Comparison of ENCODE assay signal across 15 cellular contexts in genomic region chr2:64192570-64193192, GRCh38. TPM values are rescaled to one million over a fixed set of nuclear protein-coding genes. Genes with fewer than 3 reads are reported as not detected.
DNase-seq lines count a peak whose midpoint lies in the region; ATAC-seq and TF ChIP-seq lines count a peak whose summit lies in the region.
"Had no signal": no experiment of that assay in that cellular context is flagged by ENCODE, and none has a peak within 500 bp of the region (broad histone marks: within the 10 kb centered on the region; RNA-seq: fewer than 3 reads in every experiment).

No MANE protein-coding gene starts in this region.

- no peaks in the 10 kb centered on the region for H3K9me3 Mint-ChIP-seq in memory B cell

- TF ChIP-seq POLR2A in vagina (IDR thresholded peaks at IDR 0.05), result no peak

- peak overlapping the region; percentile 3 for H3K27ac Mint-ChIP-seq in memory B cell

- H3K27me3 ChIP-seq in left ventricle myocardium inferior (ENCODE audit: low read depth) (no peaks in the 10 kb centered on the region), right cardiac atrium (ENCODE audit: control insufficient read depth, insufficient read depth) (no peaks in the 10 kb centered on the region), vagina (no peaks in the 10 kb centered on the region), H7 (ENCODE audit: control insufficient read depth, insufficient read depth, low read length) (no peaks in the 10 kb centered on the region)
- H3K27me3 ChIP-seq: SJSA1, testis had no signal

- intact Hi-C loops in left ventricle myocardium inferior (cut with micrococcal nuclease) (no loop called here), right cardiac atrium (cut with DNase I) (no loop called here), vagina (cut with DNase I) (no loop called here)

- peaks cover 2% of the 10 kb centered on the region for H3K36me3 Mint-ChIP-seq in memory B cell

- 66% methylated on average over 6 of the region's 6 CpGs for WGBS in right cardiac atrium

- H3K4me3 Mint-ChIP-seq in memory B cell, result no peak overlapping the region

- DNase-seq in left ventricle myocardium inferior (no peak), right cardiac atrium (no peak), amniotic epithelial cell (ENCODE audit: low read depth) (peak; percentile 77), memory B cell (ENCODE audit: low spot score in 2 of 2) (no peak), vagina (ENCODE audit: extremely low spot score in 2 of 2) (no peak), hypothalamus (lab: John Stamatoyannopoulos, UW) (no peak), H7 (no peak)
- DNase-seq: activated CD4-positive, alpha-beta T cell treated with anti-CD3 and anti-CD28 coated beads for 1 hour; cerebellar nuclear complex; left cardiac atrium; NCI-H1092 treated with DMSO at 0.1 percent for 48 hours; NCI-H510A treated with DMSO at 0.1 percent for 48 hours; testis had no signal

- ATAC-seq in right cardiac atrium, result no peak
- ATAC-seq in memory B cell (ENCODE audit: low read depth), result no peak
- no peak for ATAC-seq in GM21717 (IDR thresholded peaks at IDR 0.05; ENCODE audit: unreplicated experiment)

- H3K36me3 ChIP-seq in left ventricle myocardium inferior (no peaks in the 10 kb centered on the region), vagina (no peaks in the 10 kb centered on the region), H7 (replicated peaks; ENCODE audit: control insufficient read depth, insufficient read depth, low read length) (no peaks in the 10 kb centered on the region)
- H3K36me3 ChIP-seq: SJSA1 had no signal

- no peak for TF ChIP-seq CTCF in left ventricle myocardium inferior (IDR thresholded peaks at IDR 0.05; ENCODE audit: borderline replicate concordance)
- no peak for TF ChIP-seq CTCF in vagina (IDR thresholded peaks at IDR 0.05)

- peaks cover 34% of the 10 kb centered on the region for H3K4me1 Mint-ChIP-seq in memory B cell

- no peaks in the 10 kb centered on the region for H3K27me3 Mint-ChIP-seq in memory B cell

- H3K4me1 ChIP-seq in left ventricle myocardium inferior (peaks cover 3% of the 10 kb centered on the region), right cardiac atrium (ENCODE audit: control insufficient read depth, insufficient read depth, low read length) (no peaks in the 10 kb centered on the region), vagina (peaks cover 11% of the 10 kb centered on the region)
- H3K4me1 ChIP-seq: SJSA1, testis had no signal

- H3K9me3 ChIP-seq in left ventricle myocardium inferior (replicated peaks) (no peaks in the 10 kb centered on the region), right cardiac atrium (ENCODE audit: control insufficient read depth, low read length) (no peaks in the 10 kb centered on the region), vagina (no peaks in the 10 kb centered on the region)
- H3K9me3 ChIP-seq: SJSA1, testis had no signal

- H3K27ac ChIP-seq in left ventricle myocardium inferior (replicated peaks) (peak overlapping the region; percentile 34), right cardiac atrium (ENCODE audit: low read length) (no peak overlapping the region), vagina (peak overlapping the region; percentile 62)
- H3K27ac ChIP-seq: SJSA1, testis had no signal

- H3K4me3 ChIP-seq in left ventricle myocardium inferior (no peak overlapping the region), right cardiac atrium (ENCODE audit: low read length) (no peak overlapping the region), vagina (no peak overlapping the region), H7 (ENCODE audit: insufficient read depth, low read depth, low read length) (no peak overlapping the region)
- H3K4me3 ChIP-seq: SJSA1, testis had no signal

RNA-seq across cellular contexts. Expression of gene PELI1, which starts 48.5 kb away (rescaled TPM):
- total RNA-seq in left ventricle myocardium inferior, result 6.6 TPM
- total RNA-seq in right cardiac atrium, result 10 to 100 TPM; 12.4 to 17.2 (median 13.7) TPM
- polyA plus RNA-seq in right cardiac atrium, result 6.9 TPM
- 60.4 TPM for total RNA-seq in vagina
- total RNA-seq in H7 (2014; rRNA removed; shearing (Covaris generic)), result 37.3 and 50.6 TPM in 2 replicates
